38 cellular contexts compared by ENCODE assay signal in genomic region chr7:21805793-21806192, GRCh38.
"Had no signal": no experiment of that assay in that cellular context is flagged by ENCODE, and none has a peak within 500 bp of the region (broad histone marks: within the 10 kb centered on the region; RNA-seq: fewer than 3 reads in every experiment).

No MANE protein-coding gene starts in this region.

- DNase-seq: activated B cell treated with CpG ODN at 0.5 μM for 24 hours; activated CD4-positive, alpha-beta memory T cell treated with anti-CD3 and anti-CD28 coated beads for 36 hours; activated CD4-positive, alpha-beta T cell treated with anti-CD3 and anti-CD28 coated beads for 4 hours; activated CD4-positive, alpha-beta T cell treated with anti-CD3 and anti-CD28 coated beads, Interleukin-2, amount 10 ng/mL, durations not matched to agents 24 days and 14 days; activated CD4-positive, alpha-beta T cell treated with anti-CD3 and anti-CD28 coated beads, Interleukin-2, amount 50 U/mL, for 1 hour; activated CD4-positive, alpha-beta T cell treated with anti-CD3 and anti-CD28 coated beads, Interleukin-2, amount 50 U/mL, for 4 hours; activated CD4-positive, CD25-positive, alpha-beta regulatory T cell treated with anti-CD3 and anti-CD28 coated beads, Interleukin-2, amount 50 U/mL, for 72 hours; activated CD8-positive, alpha-beta memory T cell treated with anti-CD3 and anti-CD28 coated beads, Interleukin-2, amount 50 U/mL, for 4 hours; activated CD8-positive, alpha-beta T cell treated with anti-CD3 and anti-CD28 coated beads for 36 hours; activated effector memory CD4-positive, alpha-beta T cell treated with anti-CD3 and anti-CD28 coated beads, Interleukin-2, amount 50 U/mL, for 16 hours; activated gamma-delta T cell treated with Interleukin-2 at 50 U/mL for 16 hours; activated naive CD4-positive, alpha-beta T cell; activated naive CD4-positive, alpha-beta T cell treated with anti-CD3 and anti-CD28 coated beads for 36 hours; activated naive CD8-positive, alpha-beta T cell treated with anti-CD3 and anti-CD28 coated beads, Interleukin-2, amount 10 ng/mL, durations not matched to agents 7 days and 5 days; activated naive CD8-positive, alpha-beta T cell treated with anti-CD3 and anti-CD28 coated beads, Interleukin-2, amount 50 U/mL, for 24 hours; activated T-cell treated with anti-CD3 and anti-CD28 coated beads for 4 hours; activated T-cell treated with anti-CD3 and anti-CD28 coated beads, Interleukin-2, amount 50 U/mL, for 1 hour; activated T-cell treated with anti-CD3 and anti-CD28 coated beads, Interleukin-2, amount 50 U/mL, for 4 hours; activated T-cell treated with anti-CD3 and anti-CD28 coated beads, Interleukin-2, amount 50 U/mL, for 72 hours; amygdala; anterior cingulate cortex; caudate nucleus; cerebellar nuclear complex; T-helper 1 cell; T-helper 2 cell; T-helper 9 cell had no signal

- H3K9me3 ChIP-seq: ascending aorta had no signal

- H3K27me3 ChIP-seq: ascending aorta, cardiac muscle cell had no signal

- H3K4me3 ChIP-seq: ascending aorta, cardiac muscle cell had no signal

- H3K4me1 ChIP-seq: ascending aorta had no signal

- H3K4me1 Mint-ChIP-seq: activated B cell treated with CpG ODN at 0.5 μM for 24 hours; activated CD4-positive, alpha-beta T cell treated with anti-CD3 and anti-CD28 coated beads, Interleukin-2, amount 10 ng/mL, durations not matched to agents 24 days and 14 days; activated naive CD4-positive, alpha-beta T cell treated with anti-CD3 and anti-CD28 coated beads, Interleukin-2, amount 50 U/mL, for 24 hours; activated naive CD8-positive, alpha-beta T cell treated with anti-CD3 and anti-CD28 coated beads, Interleukin-2, amount 10 ng/mL, durations not matched to agents 7 days and 5 days; activated naive CD8-positive, alpha-beta T cell treated with anti-CD3 and anti-CD28 coated beads, Interleukin-2, amount 50 U/mL, for 24 hours; activated T-helper 17 cell treated with anti-CD3 and anti-CD28 coated beads, Interleukin-2, amount 50 U/mL, for 72 hours; brain; central memory CD8-positive, alpha-beta T cell had no signal

- H3K27ac Mint-ChIP-seq: activated B cell treated with CpG ODN at 0.5 μM for 24 hours; activated CD4-positive, alpha-beta memory T cell treated with anti-CD3 and anti-CD28 coated beads for 36 hours; activated CD4-positive, alpha-beta T cell treated with anti-CD3 and anti-CD28 coated beads, Interleukin-2, amount 10 ng/mL, durations not matched to agents 24 days and 14 days; activated CD8-positive, alpha-beta T cell treated with anti-CD3 and anti-CD28 coated beads for 36 hours; activated naive CD4-positive, alpha-beta T cell treated with anti-CD3 and anti-CD28 coated beads for 36 hours; activated naive CD4-positive, alpha-beta T cell treated with anti-CD3 and anti-CD28 coated beads, Interleukin-2, amount 50 U/mL, for 24 hours; activated naive CD8-positive, alpha-beta T cell; activated naive CD8-positive, alpha-beta T cell treated with anti-CD3 and anti-CD28 coated beads, Interleukin-2, amount 10 ng/mL, durations not matched to agents 7 days and 5 days; activated naive CD8-positive, alpha-beta T cell treated with anti-CD3 and anti-CD28 coated beads, Interleukin-2, amount 50 U/mL, for 24 hours; activated T-cell treated with anti-CD3 and anti-CD28 coated beads, Interleukin-2, amount 50 U/mL, for 72 hours; activated T-helper 1 cell treated with anti-CD3 and anti-CD28 coated beads, Interleukin-12 subunit alpha, Interleukin-12 subunit beta, Interleukin-2, Interleukin-4 antibody, amounts not matched to agents 30 ng/mL and 10 ng/mL and 1 ng/mL, durations not matched to agents 14 hours and 24 hours and 36 hours; activated T-helper 17 cell treated with anti-CD3 and anti-CD28 coated beads, Interleukin-2, amount 50 U/mL, for 72 hours; brain; T-helper 1 cell treated with Interleukin-12 subunit alpha and Interleukin-12 subunit beta and Interleukin-4 antibody, amounts not matched to agents 30 μg/mL and 1 μg/mL, for 36 hours; T-helper 2 cell treated with Interferon-gamma antibody and Interleukin-4, amounts not matched to agents 5 μg/mL and 100 μg/mL, for 36 hours had no signal

- H3K27me3 Mint-ChIP-seq: activated CD8-positive, alpha-beta T cell treated with anti-CD3 and anti-CD28 coated beads for 36 hours; activated naive CD4-positive, alpha-beta T cell treated with anti-CD3 and anti-CD28 coated beads, Interleukin-2, amount 50 U/mL, for 24 hours; activated naive CD8-positive, alpha-beta T cell treated with anti-CD3 and anti-CD28 coated beads, Interleukin-2, amount 10 ng/mL, durations not matched to agents 7 days and 5 days; brain had no signal

- H3K27ac ChIP-seq: ascending aorta, cardiac muscle cell had no signal

- H3K36me3 Mint-ChIP-seq: activated CD4-positive, alpha-beta memory T cell treated with anti-CD3 and anti-CD28 coated beads for 36 hours; activated naive CD4-positive, alpha-beta T cell treated with anti-CD3 and anti-CD28 coated beads, Interleukin-2, amount 50 U/mL, for 24 hours; activated naive CD8-positive, alpha-beta T cell; activated naive CD8-positive, alpha-beta T cell treated with anti-CD3 and anti-CD28 coated beads, Interleukin-2, amount 10 ng/mL, durations not matched to agents 7 days and 5 days; brain had no signal

- H3K36me3 ChIP-seq: ascending aorta, cardiac muscle cell had no signal

- H3K4me3 Mint-ChIP-seq: activated B cell treated with CpG ODN at 0.5 μM for 24 hours; activated CD4-positive, alpha-beta memory T cell treated with anti-CD3 and anti-CD28 coated beads for 36 hours; activated CD4-positive, alpha-beta T cell treated with anti-CD3 and anti-CD28 coated beads, Interleukin-2, amount 10 ng/mL, durations not matched to agents 24 days and 14 days; activated CD8-positive, alpha-beta T cell treated with anti-CD3 and anti-CD28 coated beads for 36 hours; activated naive CD4-positive, alpha-beta T cell treated with anti-CD3 and anti-CD28 coated beads for 36 hours; activated naive CD4-positive, alpha-beta T cell treated with anti-CD3 and anti-CD28 coated beads, Interleukin-2, amount 50 U/mL, for 24 hours; activated naive CD8-positive, alpha-beta T cell; activated naive CD8-positive, alpha-beta T cell treated with anti-CD3 and anti-CD28 coated beads, Interleukin-2, amount 10 ng/mL, durations not matched to agents 7 days and 5 days; activated naive CD8-positive, alpha-beta T cell treated with anti-CD3 and anti-CD28 coated beads, Interleukin-2, amount 50 U/mL, for 24 hours; activated T-cell treated with anti-CD3 and anti-CD28 coated beads, Interleukin-2, amount 50 U/mL, for 4 hours; activated T-cell treated with anti-CD3 and anti-CD28 coated beads, Interleukin-2, amount 50 U/mL, for 72 hours; activated T-helper 1 cell treated with anti-CD3 and anti-CD28 coated beads, Interleukin-12 subunit alpha, Interleukin-12 subunit beta, Interleukin-2, Interleukin-4 antibody, amounts not matched to agents 30 ng/mL and 10 ng/mL and 1 ng/mL, durations not matched to agents 14 hours and 24 hours and 36 hours; activated T-helper 17 cell treated with anti-CD3 and anti-CD28 coated beads, Interleukin-2, amount 50 U/mL, for 72 hours; brain; central memory CD8-positive, alpha-beta T cell; T-helper 1 cell treated with Interleukin-12 subunit alpha and Interleukin-12 subunit beta and Interleukin-4 antibody, amounts not matched to agents 30 μg/mL and 1 μg/mL, for 36 hours; T-helper 2 cell treated with Interferon-gamma antibody and Interleukin-4, amounts not matched to agents 5 μg/mL and 100 μg/mL, for 36 hours had no signal

- ATAC-seq: activated CD8-positive, alpha-beta T cell treated with anti-CD3 and anti-CD28 coated beads for 36 hours; activated naive CD8-positive, alpha-beta T cell treated with anti-CD3 and anti-CD28 coated beads, Interleukin-2, amount 50 U/mL, for 24 hours; activated T-cell treated with anti-CD3 and anti-CD28 coated beads, Interleukin-2, amount 50 U/mL, for 4 hours; activated T-cell treated with anti-CD3 and anti-CD28 coated beads, Interleukin-2, amount 50 U/mL, for 72 hours; activated T-helper 17 cell treated with anti-CD3 and anti-CD28 coated beads, Interleukin-2, amount 50 U/mL, for 72 hours had no signal

- FAIRE-seq: bronchial epithelial cell, TTC549 had no signal

- H3K9me3 Mint-ChIP-seq: activated B cell treated with CpG ODN at 0.5 μM for 24 hours; activated CD4-positive, alpha-beta memory T cell treated with anti-CD3 and anti-CD28 coated beads for 36 hours; activated CD4-positive, alpha-beta T cell treated with anti-CD3 and anti-CD28 coated beads, Interleukin-2, amount 10 ng/mL, durations not matched to agents 24 days and 14 days; activated CD8-positive, alpha-beta T cell treated with anti-CD3 and anti-CD28 coated beads for 36 hours; activated naive CD4-positive, alpha-beta T cell treated with anti-CD3 and anti-CD28 coated beads for 36 hours; activated naive CD4-positive, alpha-beta T cell treated with anti-CD3 and anti-CD28 coated beads, Interleukin-2, amount 50 U/mL, for 24 hours; activated naive CD8-positive, alpha-beta T cell treated with anti-CD3 and anti-CD28 coated beads, Interleukin-2, amount 10 ng/mL, durations not matched to agents 7 days and 5 days; activated naive CD8-positive, alpha-beta T cell treated with anti-CD3 and anti-CD28 coated beads, Interleukin-2, amount 50 U/mL, for 24 hours; activated T-cell treated with anti-CD3 and anti-CD28 coated beads, Interleukin-2, amount 50 U/mL, for 4 hours; activated T-cell treated with anti-CD3 and anti-CD28 coated beads, Interleukin-2, amount 50 U/mL, for 72 hours; activated T-helper 1 cell treated with anti-CD3 and anti-CD28 coated beads, Interleukin-12 subunit alpha, Interleukin-12 subunit beta, Interleukin-2, Interleukin-4 antibody, amounts not matched to agents 30 ng/mL and 10 ng/mL and 1 ng/mL, durations not matched to agents 14 hours and 24 hours and 36 hours; activated T-helper 17 cell treated with anti-CD3 and anti-CD28 coated beads, Interleukin-2, amount 50 U/mL, for 72 hours; brain; central memory CD8-positive, alpha-beta T cell; T-helper 1 cell treated with Interleukin-12 subunit alpha and Interleukin-12 subunit beta and Interleukin-4 antibody, amounts not matched to agents 30 μg/mL and 1 μg/mL, for 36 hours; T-helper 2 cell treated with Interferon-gamma antibody and Interleukin-4, amounts not matched to agents 5 μg/mL and 100 μg/mL, for 36 hours had no signal
